8 cellular contexts compared by ENCODE assay signal in the genomic region with DNA sequence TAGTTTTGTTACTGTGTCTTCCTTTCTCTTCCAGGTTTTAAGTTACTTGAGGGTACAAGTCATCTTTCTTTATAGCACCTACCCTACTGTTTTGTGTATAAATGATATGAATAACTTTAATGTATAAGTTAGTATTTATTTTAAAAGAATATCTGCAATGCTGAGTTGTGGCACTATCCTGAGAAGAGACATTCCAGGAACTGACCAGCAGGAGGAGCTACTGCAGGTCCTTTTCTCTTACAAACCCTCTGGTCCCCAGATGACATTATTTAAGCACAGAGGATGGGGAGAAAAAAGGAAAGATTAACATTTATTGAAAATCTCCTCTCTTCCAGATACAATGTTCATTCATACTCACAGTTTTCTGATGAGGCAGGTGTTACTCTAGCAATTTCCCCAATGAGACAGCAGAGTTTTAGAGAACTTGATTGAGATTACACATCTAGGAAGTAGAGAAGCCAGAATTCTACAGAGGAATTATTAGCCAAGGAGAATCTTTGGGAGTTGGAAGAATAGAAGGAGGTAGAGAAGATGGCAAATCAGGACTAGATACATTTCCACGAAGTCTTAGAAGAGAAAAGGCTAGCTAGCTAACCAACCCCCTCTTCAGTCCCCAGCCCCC.
DNase-seq lines count a peak whose midpoint lies in the region; ATAC-seq and TF ChIP-seq lines count a peak whose summit lies in the region.

No MANE protein-coding gene starts in this region.

- H3K9me3 ChIP-seq in adrenal gland (replicated peaks in 1 of 3) (no peaks in the 10 kb centered on the region), lower lobe of right lung (no peaks in the 10 kb centered on the region)

- DNase-seq in AML-193 (lab: John Stamatoyannopoulos, UW) = peak; percentile 3 to 9
- DNase-seq in adrenal gland = peak in 6 of 7 donors; percentile 24 to 64 (median 46)
- no peak for DNase-seq in lower lobe of right lung
- DNase-seq in DMS79 treated with DMSO at 0.1 percent for 48 hours (lab: John Stamatoyannopoulos, UW) = no peak
- DNase-seq in activated CD8-positive, alpha-beta memory T cell treated with anti-CD3 and anti-CD28 coated beads for 24 hours = no peak

- TF ChIP-seq CTCF in adrenal gland (IDR thresholded peaks at IDR 0.05) (peak; percentile 63 to 71 (median 68)), lower lobe of right lung (IDR thresholded peaks at IDR 0.05) (peak; percentile 53)

- H3K27me3 ChIP-seq in adrenal gland (no peaks in the 10 kb centered on the region), lower lobe of right lung (ENCODE audit: low read depth) (no peaks in the 10 kb centered on the region)

- no peak overlapping the region for H3K27ac ChIP-seq in adrenal gland
- H3K27ac ChIP-seq in lower lobe of right lung = no peak overlapping the region

- ATAC-seq in GM18498 (IDR thresholded peaks at IDR 0.05; ENCODE audit: unreplicated experiment) (peak; percentile 83), HG03565 (IDR thresholded peaks at IDR 0.05; ENCODE audit: unreplicated experiment) (peak; percentile 67), lower lobe of right lung (no peak), GM18520 (IDR thresholded peaks at IDR 0.05; ENCODE audit: unreplicated experiment) (no peak)

- no peaks in the 10 kb centered on the region for H3K4me1 ChIP-seq in adrenal gland (replicated peaks in 1 of 2)
- no peaks in the 10 kb centered on the region for H3K4me1 ChIP-seq in lower lobe of right lung

- H3K36me3 ChIP-seq in adrenal gland (replicated peaks in 1 of 2) = no peaks in the 10 kb centered on the region
- H3K36me3 ChIP-seq in lower lobe of right lung = no peaks in the 10 kb centered on the region

- intact Hi-C loops in adrenal gland (cut with DNase I) = loop anchor here in 1 of 2 donors (5.0 kb wide), 2 partner anchors 357 to 517 kb away; no protein-coding TSS in a partner anchor
- intact Hi-C loops in lower lobe of right lung (cut with DNase I) = loop anchor here (10.0 kb wide), 1 partner anchor 504 kb away; no protein-coding TSS in a partner anchor

- 47 to 65% (median 57%) methylated on average over 1 of the region's 1 CpG for WGBS in adrenal gland, 4 donors

- TF ChIP-seq POLR2A in adrenal gland (IDR thresholded peaks at IDR 0.05) = no peak

- H3K4me3 ChIP-seq in adrenal gland (no peak overlapping the region), lower lobe of right lung (no peak overlapping the region)

Comparison
In these comparisons a context has a peak if more than half of its experiments do, and no peak if none do; other contexts are left out.
1. DNase-seq: peak in AML-193 (2 of 2) and adrenal gland (6 of 7); none in lower lobe of right lung (single experiment), DMS79 treated with DMSO at 0.1 percent for 48 hours (single experiment) and activated CD8-positive, alpha-beta memory T cell treated with anti-CD3 and anti-CD28 coated beads for 24 hours (single experiment).
2. ATAC-seq: peak in GM18498 (single experiment) and HG03565 (single experiment); none in lower lobe of right lung (0 of 2) and GM18520 (single experiment).